Comparison of ENCODE assay signal across 8 cellular contexts in genomic region chr19:6460099-6460884, GRCh38. TPM values are rescaled to one million over a fixed set of nuclear protein-coding genes. Genes with fewer than 3 reads are reported as not detected.
DNase-seq lines count a peak whose midpoint lies in the region; ATAC-seq and TF ChIP-seq lines count a peak whose summit lies in the region.

No MANE protein-coding gene starts in this region.

- H3K9me3 Mint-ChIP-seq in chondrocyte (ENCODE audit: low read depth): peaks cover 1% of the 10 kb centered on the region

- ATAC-seq in GM19025 (IDR thresholded peaks at IDR 0.05; ENCODE audit: low read depth, unreplicated experiment): peak; percentile 70
- peak; percentile 72 for ATAC-seq in HG03342 (IDR thresholded peaks at IDR 0.05; ENCODE audit: unreplicated experiment)

- H3K27ac Mint-ChIP-seq in chondrocyte (ENCODE audit: unreplicated experiment): peak overlapping the region; percentile 83

- peaks cover 22% of the 10 kb centered on the region for H3K4me1 Mint-ChIP-seq in chondrocyte (ENCODE audit: low read depth)

- H3K4me3 Mint-ChIP-seq in chondrocyte (ENCODE audit: unreplicated experiment): peak overlapping the region; percentile 85

- peak; percentile 75 for TF ChIP-seq CTCF in chondrocyte (IDR thresholded peaks at IDR 0.05)

- H3K27me3 Mint-ChIP-seq in chondrocyte (ENCODE audit: low read depth): peaks cover 18% of the 10 kb centered on the region

- H3K36me3 Mint-ChIP-seq in chondrocyte (ENCODE audit: low read depth): peaks cover 5% of the 10 kb centered on the region

- DNase-seq in AG20443 (ENCODE audit: low spot score) (peak; percentile 99), NCI-H446 (lab: John Stamatoyannopoulos, UW) (peak; percentile 96 to 99), chondrocyte (ENCODE audit: low spot score) (peak; percentile 99), kidney glomerular epithelial cell (lab: John Stamatoyannopoulos, UW) (peak; percentile 98)
- peak; percentile 80 for DNase-seq in activated CD4-positive, CD25-positive, alpha-beta regulatory T cell treated with anti-CD3 and anti-CD28 coated beads, Interleukin-2, amount 50 U/mL, for 72 hours
- peak; percentile 91 to 93 for DNase-seq in stimulated activated CD4-positive, alpha-beta T cell treated with anti-CD3 and anti-CD28 coated beads, Interleukin-1b, Interleukin-23, amount 100 ng/mL, for 1 hour (ENCODE audit: low read depth in 2 of 2)

RNA-seq across cellular contexts. Expression of gene SLC25A23, which starts 0.7 kb away (rescaled TPM):
- 47.8 to 51.7 TPM (median 49.4 TPM) in 3 replicates for total RNA-seq in chondrocyte

RNA-seq across cellular contexts. Expression of gene CRB3, which starts 3.8 kb away (rescaled TPM):
- 0.32 TPM in 1 of 3 replicates, not detected in the others for total RNA-seq in chondrocyte

RNA-seq across cellular contexts. Expression of gene DENND1C, which starts 21.3 kb away (rescaled TPM):
- total RNA-seq in chondrocyte: not detected in 3 replicates

RNA-seq across cellular contexts. Expression of gene SLC25A41, which starts 26.7 kb away (rescaled TPM):
- total RNA-seq in chondrocyte: 0.20 TPM in 1 of 3 replicates, not detected in the others

RNA-seq across cellular contexts. Expression of gene KHSRP, which starts 35.7 kb away (rescaled TPM):
- total RNA-seq in chondrocyte: 182 to 191 TPM (median 187 TPM) in 3 replicates

Comparison
In these comparisons a context has a peak if more than half of its experiments do, and no peak if none do; other contexts are left out.
1. Peak in every context shown above with its lines: DNase-seq and ATAC-seq.